ENCODE assay signal across 8 cellular contexts in the genomic region with DNA sequence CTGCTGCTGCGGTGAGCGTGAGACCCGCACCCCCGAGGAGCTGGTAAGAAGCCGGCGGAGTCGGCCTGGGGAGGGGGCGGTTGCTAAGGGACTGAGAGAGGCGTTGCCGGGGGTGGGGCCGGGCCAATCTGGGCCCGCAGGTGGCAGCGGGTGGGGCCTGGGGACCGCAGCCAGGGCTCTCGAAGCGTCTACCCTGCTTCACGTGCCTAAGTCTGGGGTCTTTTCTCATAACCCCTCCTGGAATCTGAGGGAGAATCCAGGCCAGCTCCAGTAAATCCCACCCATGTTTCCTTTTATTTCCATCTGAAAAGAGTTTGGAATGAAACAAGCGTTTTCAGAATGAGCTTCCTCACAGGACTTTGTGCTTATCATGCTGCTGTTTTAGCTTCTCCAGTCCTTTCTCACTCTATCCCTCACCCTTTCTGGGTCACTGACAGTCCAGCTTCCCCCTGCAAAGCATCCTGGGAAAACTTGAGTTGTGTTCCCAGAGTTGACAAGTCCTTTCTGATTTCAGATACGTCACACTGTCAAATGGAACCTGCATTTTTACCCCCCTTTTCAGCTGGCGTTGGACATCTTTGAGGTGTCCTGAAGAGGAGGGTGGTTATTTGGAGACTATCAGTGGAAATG. TPM values are rescaled to one million over a fixed set of nuclear protein-coding genes. Genes with fewer than 3 reads are reported as not detected.
DNase-seq lines count a peak whose midpoint lies in the region; ATAC-seq lines count a peak whose summit lies in the region.

No MANE protein-coding gene starts in this region.

- H3K9ac ChIP-seq in skeletal muscle satellite cell (ENCODE audit: low read depth, low read length), result peak overlapping the region; percentile 88

- ATAC-seq in GM21825 (IDR thresholded peaks at IDR 0.05; ENCODE audit: unreplicated experiment), result peak; percentile 33

- H3K4me2 ChIP-seq in skeletal muscle satellite cell (ENCODE audit: low read length), result peak overlapping the region; percentile 82

- DNase-seq in NK-92 treated with Interleukin-12 subunit alpha and Interleukin-12 subunit beta, amount 100 ng/mL, for 24 hours (lab: John Stamatoyannopoulos, UW), result peak; percentile 91
- no peak for DNase-seq in NK-92 (lab: John Stamatoyannopoulos, UW; ENCODE audit: unreplicated experiment)
- DNase-seq in NCI-H1694 (lab: John Stamatoyannopoulos, UW), result no peak

- H3K9me3 ChIP-seq in KOPT-K1 (ENCODE audit: insufficient read depth, low read length, poor library complexity, severe bottlenecking), result no peaks in the 10 kb centered on the region
- no peaks in the 10 kb centered on the region for H3K9me3 ChIP-seq in skeletal muscle satellite cell (replicated peaks; ENCODE audit: low read length)

- peak overlapping the region; percentile 60 for H3K4me3 ChIP-seq in iPS-11a (ENCODE audit: low read depth, low read length)
- peak overlapping the region; percentile 88 for H3K4me3 ChIP-seq in skeletal muscle satellite cell (ENCODE audit: low read length)

- H3K36me3 ChIP-seq in KOPT-K1 (ENCODE audit: insufficient read depth, low read length), result peaks cover 58% of the 10 kb centered on the region
- H3K36me3 ChIP-seq in skeletal muscle satellite cell (ENCODE audit: insufficient read depth, low read length), result peaks cover 23% of the 10 kb centered on the region

- no peaks in the 10 kb centered on the region for H3K27me3 ChIP-seq in skeletal muscle satellite cell (ENCODE audit: control insufficient read depth, insufficient read depth, low read length)

- H3K27ac ChIP-seq in KOPT-K1 (ENCODE audit: low read depth, low read length, poor library complexity, severe bottlenecking) (peak overlapping the region; percentile 84), angular gyrus (ENCODE audit: low read depth, low read length) (peak overlapping the region; percentile 94)

- peaks cover 51% of the 10 kb centered on the region for H3K4me1 ChIP-seq in skeletal muscle satellite cell (ENCODE audit: control insufficient read depth, insufficient read depth, low read length)

RNA-seq across cellular contexts. Expression of a gene that starts 0.4 kb away (rescaled TPM):
- 5.0 and 8.4 TPM in 2 replicates for total RNA-seq in skeletal muscle satellite cell (2012; rRNA removed)

RNA-seq across cellular contexts. Expression of a gene that starts 0.7 kb away (rescaled TPM):
- total RNA-seq in skeletal muscle satellite cell (2012; rRNA removed), result 12.5 and 15.7 TPM in 2 replicates

RNA-seq across cellular contexts. Expression of a gene that starts 41.2 kb away (rescaled TPM):
- total RNA-seq in skeletal muscle satellite cell (2012; rRNA removed), result not detected in 2 replicates

RNA-seq across cellular contexts. Expression of a gene that starts 44.4 kb away (rescaled TPM):
- not detected in 2 replicates for total RNA-seq in skeletal muscle satellite cell (2012; rRNA removed)

RNA-seq across cellular contexts. Expression of a gene that starts 52.3 kb away (rescaled TPM):
- total RNA-seq in skeletal muscle satellite cell (2012; rRNA removed), result not detected in 2 replicates
